Comparison of ENCODE assay signal across 1 cellular context in genomic region chr2:231373184-231373583, GRCh38.
TF ChIP-seq lines count a peak whose summit lies in the region.

No MANE protein-coding gene starts in this region.

TF ChIP-seq in WTC11, 78 proteins besides CTCF, POLR2A, EP300 and RAD21 (continued from another document):
- TF ChIP-seq ARID4B (CRISPR knock-in tag; IDR thresholded peaks at IDR 0.05; ENCODE audit: borderline replicate concordance): no peak
- TF ChIP-seq, protein P1, sequence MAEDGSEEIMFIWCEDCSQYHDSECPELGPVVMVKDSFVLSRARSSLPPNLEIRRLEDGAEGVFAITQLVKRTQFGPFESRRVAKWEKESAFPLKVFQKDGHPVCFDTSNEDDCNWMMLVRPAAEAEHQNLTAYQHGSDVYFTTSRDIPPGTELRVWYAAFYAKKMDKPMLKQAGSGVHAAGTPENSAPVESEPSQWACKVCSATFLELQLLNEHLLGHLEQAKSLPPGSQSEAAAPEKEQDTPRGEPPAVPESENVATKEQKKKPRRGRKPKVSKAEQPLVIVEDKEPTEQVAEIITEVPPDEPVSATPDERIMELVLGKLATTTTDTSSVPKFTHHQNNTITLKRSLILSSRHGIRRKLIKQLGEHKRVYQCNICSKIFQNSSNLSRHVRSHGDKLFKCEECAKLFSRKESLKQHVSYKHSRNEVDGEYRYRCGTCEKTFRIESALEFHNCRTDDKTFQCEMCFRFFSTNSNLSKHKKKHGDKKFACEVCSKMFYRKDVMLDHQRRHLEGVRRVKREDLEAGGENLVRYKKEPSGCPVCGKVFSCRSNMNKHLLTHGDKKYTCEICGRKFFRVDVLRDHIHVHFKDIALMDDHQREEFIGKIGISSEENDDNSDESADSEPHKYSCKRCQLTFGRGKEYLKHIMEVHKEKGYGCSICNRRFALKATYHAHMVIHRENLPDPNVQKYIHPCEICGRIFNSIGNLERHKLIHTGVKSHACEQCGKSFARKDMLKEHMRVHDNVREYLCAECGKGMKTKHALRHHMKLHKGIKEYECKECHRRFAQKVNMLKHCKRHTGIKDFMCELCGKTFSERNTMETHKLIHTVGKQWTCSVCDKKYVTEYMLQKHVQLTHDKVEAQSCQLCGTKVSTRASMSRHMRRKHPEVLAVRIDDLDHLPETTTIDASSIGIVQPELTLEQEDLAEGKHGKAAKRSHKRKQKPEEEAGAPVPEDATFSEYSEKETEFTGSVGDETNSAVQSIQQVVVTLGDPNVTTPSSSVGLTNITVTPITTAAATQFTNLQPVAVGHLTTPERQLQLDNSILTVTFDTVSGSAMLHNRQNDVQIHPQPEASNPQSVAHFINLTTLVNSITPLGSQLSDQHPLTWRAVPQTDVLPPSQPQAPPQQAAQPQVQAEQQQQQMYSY (CRISPR knock-in tag; IDR thresholded peaks at IDR 0.05): no peak
- no peak for TF ChIP-seq ZNF416 (CRISPR knock-in tag; IDR thresholded peaks at IDR 0.05)
- TF ChIP-seq MYBL2 (CRISPR knock-in tag; IDR thresholded peaks at IDR 0.05): no peak
- no peak for TF ChIP-seq NR1H2 (CRISPR knock-in tag; IDR thresholded peaks at IDR 0.05)
